Comparison of ENCODE assay signal across 28 cellular contexts in the genomic region with DNA sequence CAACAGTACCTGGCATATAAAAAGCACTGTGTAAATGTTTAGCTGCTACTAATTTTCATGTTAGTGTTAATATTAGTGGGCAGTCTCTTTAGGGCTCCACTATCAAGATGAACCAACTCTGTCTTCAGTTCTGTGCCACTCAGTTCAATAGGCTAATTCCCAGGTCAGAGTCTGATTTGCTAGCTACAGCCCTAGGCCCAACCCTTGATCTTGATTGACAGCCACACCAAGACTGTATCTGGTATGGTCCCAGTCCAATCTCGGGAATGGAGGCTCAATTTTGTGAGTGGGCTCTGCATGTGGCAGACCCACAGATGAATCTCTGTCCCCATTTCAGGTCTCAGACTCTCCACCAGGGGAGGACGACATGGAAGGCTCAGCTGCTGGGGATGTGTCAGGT. TPM values are rescaled to one million over a fixed set of nuclear protein-coding genes. Genes with fewer than 3 reads are reported as not detected.
"Had no signal": no experiment of that assay in that cellular context is flagged by ENCODE, and none has a peak within 500 bp of the region (broad histone marks: within the 10 kb centered on the region; RNA-seq: fewer than 3 reads in every experiment).

No MANE protein-coding gene starts in this region.

- H3K4me3 Mint-ChIP-seq: activated CD4-positive, alpha-beta memory T cell treated with anti-CD3 and anti-CD28 coated beads for 36 hours; activated CD4-positive, alpha-beta T cell treated with anti-CD3 and anti-CD28 coated beads, Interleukin-2, amount 10 ng/mL, durations not matched to agents 7 days and 5 days; activated naive CD4-positive, alpha-beta T cell treated with anti-CD3 and anti-CD28 coated beads, Interleukin-2, amount 10 ng/mL, durations not matched to agents 7 days and 5 days; activated naive CD8-positive, alpha-beta T cell treated with anti-CD3 and anti-CD28 coated beads for 36 hours; activated T-cell treated with anti-CD3 and anti-CD28 coated beads, Interleukin-2, amount 50 U/mL, for 72 hours had no signal

- ATAC-seq: activated T-cell treated with anti-CD3 and anti-CD28 coated beads, Interleukin-2, amount 50 U/mL, for 72 hours had no signal

- H3K27ac Mint-ChIP-seq: activated CD4-positive, alpha-beta memory T cell treated with anti-CD3 and anti-CD28 coated beads for 36 hours; activated CD4-positive, alpha-beta T cell treated with anti-CD3 and anti-CD28 coated beads, Interleukin-2, amount 10 ng/mL, durations not matched to agents 7 days and 5 days; activated naive CD4-positive, alpha-beta T cell treated with anti-CD3 and anti-CD28 coated beads, Interleukin-2, amount 10 ng/mL, durations not matched to agents 7 days and 5 days; activated naive CD8-positive, alpha-beta T cell treated with anti-CD3 and anti-CD28 coated beads for 36 hours; activated T-cell treated with anti-CD3 and anti-CD28 coated beads, Interleukin-2, amount 50 U/mL, for 72 hours; activated T-helper 2 cell treated with anti-CD3 and anti-CD28 coated beads, Interferon-gamma antibody, Interleukin-2, Interleukin-4, amounts not matched to agents 10 μg/mL and 5 μg/mL and 100 μg/mL, durations not matched to agents 14 hours and 24 hours and 36 hours had no signal

- H3K9me3 Mint-ChIP-seq: activated CD4-positive, alpha-beta memory T cell treated with anti-CD3 and anti-CD28 coated beads for 36 hours; activated CD4-positive, alpha-beta T cell treated with anti-CD3 and anti-CD28 coated beads, Interleukin-2, amount 10 ng/mL, durations not matched to agents 7 days and 5 days; activated naive CD4-positive, alpha-beta T cell treated with anti-CD3 and anti-CD28 coated beads, Interleukin-2, amount 10 ng/mL, durations not matched to agents 7 days and 5 days; activated naive CD8-positive, alpha-beta T cell treated with anti-CD3 and anti-CD28 coated beads for 36 hours; activated T-cell treated with anti-CD3 and anti-CD28 coated beads, Interleukin-2, amount 50 U/mL, for 72 hours; activated T-helper 2 cell treated with anti-CD3 and anti-CD28 coated beads, Interferon-gamma antibody, Interleukin-2, Interleukin-4, amounts not matched to agents 10 μg/mL and 5 μg/mL and 100 μg/mL, durations not matched to agents 14 hours and 24 hours and 36 hours had no signal

- H3K4me1 Mint-ChIP-seq: activated CD4-positive, alpha-beta T cell treated with anti-CD3 and anti-CD28 coated beads, Interleukin-2, amount 10 ng/mL, durations not matched to agents 7 days and 5 days; activated naive CD4-positive, alpha-beta T cell treated with anti-CD3 and anti-CD28 coated beads, Interleukin-2, amount 10 ng/mL, durations not matched to agents 7 days and 5 days; activated naive CD8-positive, alpha-beta T cell treated with anti-CD3 and anti-CD28 coated beads for 36 hours had no signal

- DNase-seq: activated CD4-positive, alpha-beta memory T cell treated with anti-CD3 and anti-CD28 coated beads for 36 hours; activated CD4-positive, alpha-beta T cell treated with anti-CD3 and anti-CD28 coated beads, Interleukin-2, amount 10 ng/mL, durations not matched to agents 7 days and 5 days; activated CD4-positive, CD25-positive, alpha-beta regulatory T cell; activated gamma-delta T cell treated with Interleukin-2 at 50 U/mL for 16 hours; activated naive CD4-positive, alpha-beta T cell treated with anti-CD3 and anti-CD28 coated beads, Interleukin-2, amount 10 ng/mL, durations not matched to agents 7 days and 5 days; activated naive CD8-positive, alpha-beta T cell treated with anti-CD3 and anti-CD28 coated beads for 36 hours; activated T-cell treated with anti-CD3 and anti-CD28 coated beads, Interleukin-2, amount 50 U/mL, for 72 hours; brain microvascular endothelial cell; caudate nucleus; MG63; MV-4-11; NCI-H1092 treated with DMSO at 0.1 percent for 48 hours; NCI-H1417 treated with DMSO at 0.1 percent for 48 hours; NCI-H1694; NCI-H2029 treated with DMSO at 0.1 percent for 48 hours; NCI-H345; NCI-H510A; NCI-H526 treated with DMSO at 0.1 percent for 48 hours; NCI-H82; OCI-M1; Peyer's patch; SHP77; T-helper 2 cell; T1000 had no signal

- H3K36me3 Mint-ChIP-seq: activated CD4-positive, alpha-beta memory T cell treated with anti-CD3 and anti-CD28 coated beads for 36 hours; activated naive CD4-positive, alpha-beta T cell treated with anti-CD3 and anti-CD28 coated beads, Interleukin-2, amount 10 ng/mL, durations not matched to agents 7 days and 5 days; activated naive CD8-positive, alpha-beta T cell treated with anti-CD3 and anti-CD28 coated beads for 36 hours had no signal

- H3K27me3 Mint-ChIP-seq: activated CD4-positive, alpha-beta memory T cell treated with anti-CD3 and anti-CD28 coated beads for 36 hours had no signal

- FAIRE-seq: TTC549 had no signal

- H3K4me1 ChIP-seq: Peyer's patch, SJSA1 had no signal

- H3K9me3 ChIP-seq: MG63, Peyer's patch, SJSA1 had no signal

- H3K27ac ChIP-seq: brain microvascular endothelial cell, coronary artery, Peyer's patch, SJSA1 had no signal

- H3K4me3 ChIP-seq: coronary artery, MG63, Peyer's patch, SJSA1 had no signal

RNA-seq across cellular contexts. Expression of a gene that starts 46.1 kb away (rescaled TPM):
- total RNA-seq: SJSA1 had no signal
